Comparison of ENCODE assay signal across 8 cellular contexts in genomic region chr11:4626207-4627105, GRCh38. TPM values are rescaled to one million over a fixed set of nuclear protein-coding genes. Genes with fewer than 3 reads are reported as not detected.
A peak's percentile ranks its signal among the peaks of the same experiment; 100 is the strongest.
DNase-seq lines count a peak whose midpoint lies in the region; ATAC-seq, FAIRE-seq and TF ChIP-seq lines count a peak whose summit lies in the region.

No MANE protein-coding gene starts in this region.

- no peak for ATAC-seq in GM21528 (IDR thresholded peaks at IDR 0.05; ENCODE audit: low FRiP score, unreplicated experiment)

- peak; percentile 88 for TF ChIP-seq CTCF in chondrocyte (IDR thresholded peaks at IDR 0.05)
- TF ChIP-seq CTCF in transverse colon (IDR thresholded peaks at IDR 0.05), result peak; percentile 67 to 81 (median 68)

- TF ChIP-seq POLR2A in H54 (IDR thresholded peaks at IDR 0.05; ENCODE audit: low read depth, low read length) (no peak), transverse colon (IDR thresholded peaks at IDR 0.05) (no peak)

- no peaks in the 10 kb centered on the region for H3K4me1 ChIP-seq in transverse colon

- no peaks in the 10 kb centered on the region for H3K27me3 ChIP-seq in transverse colon

- in situ Hi-C loops in transverse colon (cut with MboI; ENCODE audit: low pct_ligation_motif_present in 1 of 4, low pct_unique_long_range_greater_than_20kb in 1 of 4, low sequenced_read_pairs in 3 of 4), result loop anchor here (25.0 kb wide), 2 partner anchors 211 to 386 kb away; partner anchors contain the start of gene OR51S1 (in 1 of the 4)

- peaks cover 8% of the 10 kb centered on the region for H3K9me3 Mint-ChIP-seq in chondrocyte (ENCODE audit: low read depth)

- peak; percentile 89 for FAIRE-seq in H54 (lab: Jason Lieb, UNC)

- TF ChIP-seq EP300 in transverse colon (IDR thresholded peaks at IDR 0.05; ENCODE audit: low read depth), result no peak

- no peak overlapping the region for H3K4me3 Mint-ChIP-seq in chondrocyte (ENCODE audit: unreplicated experiment)

- no peaks in the 10 kb centered on the region for H3K36me3 ChIP-seq in transverse colon

- H3K36me3 Mint-ChIP-seq in chondrocyte (ENCODE audit: low read depth), result peaks cover 2% of the 10 kb centered on the region

- no peaks in the 10 kb centered on the region for H3K4me1 Mint-ChIP-seq in chondrocyte (ENCODE audit: low read depth)

- intact Hi-C loops in transverse colon (cut with DNase I; ENCODE audit: low total_unique reads), result loop anchor here (5.0 to 10.0 kb wide), 2 partner anchors 206 to 378 kb away; no protein-coding TSS in a partner anchor

- H3K4me3 ChIP-seq in transverse colon, result no peak overlapping the region

- WGBS in transverse colon (ENCODE audit: low coverage in 1 of 2), 2 donors, result 44% methylated on average over 11 to 15 of the region's 15 CpGs

- no peaks in the 10 kb centered on the region for H3K9me3 ChIP-seq in transverse colon

- peaks cover 46% of the 10 kb centered on the region for H3K27me3 Mint-ChIP-seq in chondrocyte (ENCODE audit: low read depth)

- no peak overlapping the region for H3K27ac Mint-ChIP-seq in chondrocyte (ENCODE audit: unreplicated experiment)

- DNase-seq in DMS 273 treated with DMSO at 0.1 percent for 48 hours (lab: John Stamatoyannopoulos, UW), result peak; percentile 41
- no peak for DNase-seq in H54 (ENCODE audit: insufficient read length, low spot score)
- peak; percentile 56 for DNase-seq in NCI-H1694 (lab: John Stamatoyannopoulos, UW)
- DNase-seq in SKM-1 (lab: John Stamatoyannopoulos, UW; ENCODE audit: unreplicated experiment), result peak; percentile 52
- no peak for DNase-seq in chondrocyte (ENCODE audit: low spot score)
- DNase-seq in lung microvascular endothelial cell (ENCODE audit: low read depth in 2 of 2), result peak; percentile 73 to 74
- DNase-seq in transverse colon, result peak; percentile 74

- H3K27ac ChIP-seq in transverse colon, result no peak overlapping the region

RNA-seq across cellular contexts. Expression of gene OR51D1, which starts 10.8 kb away (rescaled TPM):
- not detected in 3 replicates for total RNA-seq in chondrocyte
- total RNA-seq in lung microvascular endothelial cell, result not detected in 2 replicates
- total RNA-seq in transverse colon, result not detected

RNA-seq across cellular contexts. Expression of gene OR51E1, which starts 17.3 kb away (rescaled TPM):
- 0.22 to 1.6 TPM (median 1.2 TPM) in 3 replicates for total RNA-seq in chondrocyte
- not detected in 2 replicates for total RNA-seq in lung microvascular endothelial cell
- under 1 TPM in 2 of 4 donors, not detected in 2; 0.16 to 0.27 TPM for total RNA-seq in transverse colon

RNA-seq across cellular contexts. Expression of gene TRIM68, which starts 18.4 kb away (rescaled TPM):
- total RNA-seq in chondrocyte, result 9.7 to 13.5 TPM (median 10.3 TPM) in 3 replicates
- total RNA-seq in lung microvascular endothelial cell, result 7.2 and 8.3 TPM in 2 replicates
- total RNA-seq in transverse colon, result 10 to 100 TPM; 12.1 to 30.2 (median 19.9) TPM

RNA-seq across cellular contexts. Expression of gene OR52I1, which starts 32.6 kb away (rescaled TPM):
- not detected in 3 replicates for total RNA-seq in chondrocyte
- not detected in 2 replicates for total RNA-seq in lung microvascular endothelial cell
- total RNA-seq in transverse colon, result not detected

RNA-seq across cellular contexts. Expression of gene OR52I2, which starts 44.9 kb away (rescaled TPM):
- total RNA-seq in chondrocyte (not detected in 3 replicates), lung microvascular endothelial cell (not detected in 2 replicates), transverse colon (not detected)

Comparison
In these comparisons a context has a peak if more than half of its experiments do, and no peak if none do; other contexts are left out.
1. DNase-seq: peak in DMS 273 treated with DMSO at 0.1 percent for 48 hours (single experiment), NCI-H1694 (single experiment), SKM-1 (single experiment), lung microvascular endothelial cell (2 of 2) and transverse colon (single experiment); none in H54 (single experiment) and chondrocyte (single experiment).